In the genomic region with DNA sequence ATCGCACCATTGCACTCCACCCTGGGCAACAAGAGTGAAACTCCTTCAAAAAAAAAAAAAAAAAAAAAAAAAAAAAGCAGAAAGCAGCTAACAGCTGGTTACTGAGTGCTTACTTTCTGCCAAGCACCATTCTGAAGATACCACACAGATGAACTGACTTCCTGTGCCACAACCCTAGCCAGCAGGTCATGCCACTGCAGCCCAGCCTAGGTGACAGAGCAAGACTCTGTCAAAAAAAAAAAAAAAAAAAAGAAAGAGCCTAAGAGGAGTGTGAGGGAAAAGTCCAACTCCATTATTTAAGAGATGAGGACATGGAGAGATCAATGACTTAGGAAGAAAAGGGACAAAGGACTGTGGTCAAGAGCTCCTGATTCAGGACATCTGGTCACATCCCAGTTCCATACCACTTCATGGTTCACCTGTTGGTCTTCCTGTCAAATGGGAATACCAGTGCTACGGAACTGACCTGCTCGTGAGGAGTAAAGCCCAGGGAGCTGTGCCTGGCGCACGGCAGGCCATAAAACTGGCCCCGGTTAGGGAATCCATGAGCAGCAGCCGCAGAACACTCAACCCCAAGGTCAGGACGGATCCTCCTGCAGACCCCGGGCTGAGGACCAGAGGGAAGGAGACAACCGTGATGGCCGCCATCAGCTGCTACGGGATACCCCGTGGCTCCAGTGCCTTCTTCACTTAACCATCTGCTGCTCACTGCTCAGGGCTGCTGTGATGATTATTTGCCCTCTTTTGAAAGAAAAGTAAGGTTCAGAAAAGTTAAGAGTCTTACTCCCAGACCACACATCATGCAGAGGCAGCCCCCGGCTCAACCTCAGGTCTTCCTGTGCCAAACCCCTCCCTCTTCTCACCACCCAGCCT, we compare ENCODE assay signal across 8 cellular contexts. TPM values are rescaled to one million over a fixed set of nuclear protein-coding genes. Genes with fewer than 3 reads are reported as not detected.
DNase-seq lines count a peak whose midpoint lies in the region; ATAC-seq and TF ChIP-seq lines count a peak whose summit lies in the region.

No MANE protein-coding gene starts in this region.

- POLR2A ChIA-PET in CD8-positive, alpha-beta memory T cell (lab: Charles Lee): interaction anchor here (0.6 to 1.7 kb wide), 7 partner anchors 11 to 391 kb away, joined by 3 to 15 read pairs (median 5); a partner anchor contains a TSS
- POLR2A ChIA-PET in activated CD8-positive, alpha-beta T cell treated with anti-CD3 and anti-CD28 coated beads, Interleukin-2, amount 10 ng/mL, durations not matched to agents 7 days and 5 days (lab: Charles Lee): interaction anchor here (0.6 to 3.4 kb wide), 10 partner anchors 14 to 369 kb away, joined by 3 to 22 read pairs (median 4); no protein-coding TSS in a partner anchor

- H3K27ac ChIP-seq in CD8-positive, alpha-beta memory T cell (ENCODE audit: low read depth, low read length): peak overlapping the region; percentile 93
- peak overlapping the region; percentile 93 for H3K27ac ChIP-seq in hepatocyte

- H3K9me2 ChIP-seq in hepatocyte (replicated peaks; ENCODE audit: insufficient read depth): no peaks in the 10 kb centered on the region

- peak; percentile 38 to 82 (median 80) for DNase-seq in CD8-positive, alpha-beta memory T cell
- DNase-seq in activated CD8-positive, alpha-beta T cell treated with anti-CD3 and anti-CD28 coated beads, Interleukin-2, amount 10 ng/mL, durations not matched to agents 7 days and 5 days: peak; percentile 67
- no peak for DNase-seq in hepatocyte (ENCODE audit: low spot score)
- peak; percentile 8 to 19 for DNase-seq in stimulated activated naive CD8-positive, alpha-beta T cell treated with anti-CD3 and anti-CD28 coated beads, Interleukin-15, amount 100 ng/mL, for 72 hours
- DNase-seq in RKO (ENCODE audit: low spot score): no peak
- DNase-seq in DMS79 (lab: John Stamatoyannopoulos, UW): no peak
- DNase-seq in cerebellar cortex (ENCODE audit: low spot score): no peak

- TF ChIP-seq CTCF in hepatocyte (IDR thresholded peaks at IDR 0.05; ENCODE audit: poor library complexity): no peak

- H3K4me3 Mint-ChIP-seq in CD8-positive, alpha-beta memory T cell: peak overlapping the region; percentile 95 to 100 (median 96)
- H3K4me3 Mint-ChIP-seq in activated CD8-positive, alpha-beta T cell treated with anti-CD3 and anti-CD28 coated beads, Interleukin-2, amount 10 ng/mL, durations not matched to agents 7 days and 5 days: peak overlapping the region; percentile 96
- H3K4me3 Mint-ChIP-seq in stimulated activated naive CD8-positive, alpha-beta T cell treated with anti-CD3 and anti-CD28 coated beads, Interleukin-15, amount 100 ng/mL, for 72 hours: peak overlapping the region; percentile 97 to 98

- CTCF ChIA-PET in CD8-positive, alpha-beta memory T cell (lab: Charles Lee): interaction anchor here (0.9 to 7.6 kb wide), 8 partner anchors 9 to 107 kb away, joined by 3 to 77 read pairs (median 4); no protein-coding TSS in a partner anchor
- CTCF ChIA-PET in activated CD8-positive, alpha-beta T cell treated with anti-CD3 and anti-CD28 coated beads, Interleukin-2, amount 10 ng/mL, durations not matched to agents 7 days and 5 days (lab: Charles Lee): interaction anchor here (0.7 to 7.2 kb wide), 8 partner anchors 15 to 186 kb away, joined by 3 to 89 read pairs (median 4); a partner anchor contains a TSS

- peaks cover 43% of the 10 kb centered on the region for H3K4me1 ChIP-seq in CD8-positive, alpha-beta memory T cell (ENCODE audit: insufficient read depth, low read length)
- H3K4me1 ChIP-seq in hepatocyte (ENCODE audit: insufficient read depth): peaks cover 5% of the 10 kb centered on the region

- H3K27ac Mint-ChIP-seq in CD8-positive, alpha-beta memory T cell: peak overlapping the region; percentile 95 to 99 (median 98)
- peak overlapping the region; percentile 95 for H3K27ac Mint-ChIP-seq in activated CD8-positive, alpha-beta T cell treated with anti-CD3 and anti-CD28 coated beads, Interleukin-2, amount 10 ng/mL, durations not matched to agents 7 days and 5 days
- peak overlapping the region; percentile 90 to 97 for H3K27ac Mint-ChIP-seq in stimulated activated naive CD8-positive, alpha-beta T cell treated with anti-CD3 and anti-CD28 coated beads, Interleukin-15, amount 100 ng/mL, for 72 hours

- H3K36me3 Mint-ChIP-seq in CD8-positive, alpha-beta memory T cell: peaks cover 4 to 52% (median 11%) of the 10 kb centered on the region in 3 donors
- peaks cover 42% of the 10 kb centered on the region for H3K36me3 Mint-ChIP-seq in activated CD8-positive, alpha-beta T cell treated with anti-CD3 and anti-CD28 coated beads, Interleukin-2, amount 10 ng/mL, durations not matched to agents 7 days and 5 days (ENCODE audit: low read depth)

- no peaks in the 10 kb centered on the region for H4K20me1 ChIP-seq in hepatocyte (ENCODE audit: insufficient read depth, poor library complexity, severe bottlenecking)

- peak overlapping the region; percentile 77 for H2AFZ ChIP-seq in hepatocyte

- H3K27me3 ChIP-seq in CD8-positive, alpha-beta memory T cell (ENCODE audit: insufficient read depth, low read length, poor library complexity, severe bottlenecking): no peaks in the 10 kb centered on the region
- no peaks in the 10 kb centered on the region for H3K27me3 ChIP-seq in hepatocyte

- no peaks in the 10 kb centered on the region for H3K9me3 ChIP-seq in CD8-positive, alpha-beta memory T cell (ENCODE audit: low read length)
- no peaks in the 10 kb centered on the region for H3K9me3 ChIP-seq in hepatocyte (ENCODE audit: low read depth)

- 49% methylated on average over 14 of the region's 14 CpGs for WGBS in hepatocyte (ENCODE audit: low lambda C conversion rate, missing lambda C conversion rate)

- H3K4me1 Mint-ChIP-seq in CD8-positive, alpha-beta memory T cell: peaks cover 46 to 56% (median 51%) of the 10 kb centered on the region in 3 donors
- peaks cover 40% of the 10 kb centered on the region for H3K4me1 Mint-ChIP-seq in activated CD8-positive, alpha-beta T cell treated with anti-CD3 and anti-CD28 coated beads, Interleukin-2, amount 10 ng/mL, durations not matched to agents 7 days and 5 days (ENCODE audit: low read depth)
- peaks cover 69% of the 10 kb centered on the region for H3K4me1 Mint-ChIP-seq in stimulated activated naive CD8-positive, alpha-beta T cell treated with anti-CD3 and anti-CD28 coated beads, Interleukin-15, amount 100 ng/mL, for 72 hours

- peak overlapping the region; percentile 87 for H3K4me2 ChIP-seq in hepatocyte

- ATAC-seq in HG02852 (IDR thresholded peaks at IDR 0.05; ENCODE audit: unreplicated experiment): peak; percentile 9
- peak; percentile 54 for ATAC-seq in activated CD8-positive, alpha-beta T cell treated with anti-CD3 and anti-CD28 coated beads, Interleukin-2, amount 10 ng/mL, durations not matched to agents 7 days and 5 days
- ATAC-seq in stimulated activated naive CD8-positive, alpha-beta T cell treated with anti-CD3 and anti-CD28 coated beads, Interleukin-15, amount 100 ng/mL, for 72 hours: peak; percentile 61

- peaks cover 34% of the 10 kb centered on the region for H3K79me2 ChIP-seq in hepatocyte

- peak overlapping the region; percentile 89 for H3K4me3 ChIP-seq in CD8-positive, alpha-beta memory T cell (ENCODE audit: low read length)
- peak overlapping the region; percentile 93 for H3K4me3 ChIP-seq in hepatocyte

- peaks cover 22% of the 10 kb centered on the region for H3K36me3 ChIP-seq in CD8-positive, alpha-beta memory T cell (ENCODE audit: insufficient read depth, low read length)
- no peaks in the 10 kb centered on the region for H3K36me3 ChIP-seq in hepatocyte (replicated peaks; ENCODE audit: insufficient read depth, low read depth)

- H3K9me3 Mint-ChIP-seq in CD8-positive, alpha-beta memory T cell: no peaks in the 10 kb centered on the region
- H3K9me3 Mint-ChIP-seq in activated CD8-positive, alpha-beta T cell treated with anti-CD3 and anti-CD28 coated beads, Interleukin-2, amount 10 ng/mL, durations not matched to agents 7 days and 5 days (ENCODE audit: insufficient read depth): no peaks in the 10 kb centered on the region
- H3K9me3 Mint-ChIP-seq in stimulated activated naive CD8-positive, alpha-beta T cell treated with anti-CD3 and anti-CD28 coated beads, Interleukin-15, amount 100 ng/mL, for 72 hours: no peaks in the 10 kb centered on the region

- peaks cover 0 to 2% of the 10 kb centered on the region in 2 donors for H3K27me3 Mint-ChIP-seq in CD8-positive, alpha-beta memory T cell
- no peaks in the 10 kb centered on the region for H3K27me3 Mint-ChIP-seq in activated CD8-positive, alpha-beta T cell treated with anti-CD3 and anti-CD28 coated beads, Interleukin-2, amount 10 ng/mL, durations not matched to agents 7 days and 5 days (ENCODE audit: low read depth)
- no peaks in the 10 kb centered on the region for H3K27me3 Mint-ChIP-seq in stimulated activated naive CD8-positive, alpha-beta T cell treated with anti-CD3 and anti-CD28 coated beads, Interleukin-15, amount 100 ng/mL, for 72 hours

RNA-seq across cellular contexts. Expression of a gene that starts 0.9 kb away (rescaled TPM):
- total RNA-seq in CD8-positive, alpha-beta memory T cell: 10 to 100 TPM; 71.5 to 77.3 TPM
- polyA plus RNA-seq in CD8-positive, alpha-beta memory T cell: 35.5 TPM
- total RNA-seq in activated CD8-positive, alpha-beta T cell treated with anti-CD3 and anti-CD28 coated beads, Interleukin-2, amount 10 ng/mL, durations not matched to agents 7 days and 5 days: 100 to 1,000 TPM in 1 of 2 experiments, 10 to 100 TPM in 1; 91.7 to 101 TPM
- 12.8 and 16.3 TPM in 2 replicates for total RNA-seq in hepatocyte
- polyA plus RNA-seq in hepatocyte: 15.6 and 17.7 TPM in 2 replicates

Comparison
In these comparisons a context has a peak if more than half of its experiments do, and no peak if none do; other contexts are left out.
1. DNase-seq: peak in CD8-positive, alpha-beta memory T cell (5 of 5), activated CD8-positive, alpha-beta T cell treated with anti-CD3 and anti-CD28 coated beads, Interleukin-2, amount 10 ng/mL, durations not matched to agents 7 days and 5 days (single experiment) and stimulated activated naive CD8-positive, alpha-beta T cell treated with anti-CD3 and anti-CD28 coated beads, Interleukin-15, amount 100 ng/mL, for 72 hours (2 of 2); none in hepatocyte (single experiment), RKO (single experiment), DMS79 (single experiment) and cerebellar cortex (single experiment).
2. ATAC-seq: peak in every context shown above with its lines; median percentile 61 in stimulated activated naive CD8-positive, alpha-beta T cell treated with anti-CD3 and anti-CD28 coated beads, Interleukin-15, amount 100 ng/mL, for 72 hours; 54 in activated CD8-positive, alpha-beta T cell treated with anti-CD3 and anti-CD28 coated beads, Interleukin-2, amount 10 ng/mL, durations not matched to agents 7 days and 5 days; 9 in HG02852.
3. Peak in every context shown above with its lines, with median percentiles within 50 percentile points of each other: H3K27ac Mint-ChIP-seq and H3K4me3 Mint-ChIP-seq.